In the genomic region with DNA sequence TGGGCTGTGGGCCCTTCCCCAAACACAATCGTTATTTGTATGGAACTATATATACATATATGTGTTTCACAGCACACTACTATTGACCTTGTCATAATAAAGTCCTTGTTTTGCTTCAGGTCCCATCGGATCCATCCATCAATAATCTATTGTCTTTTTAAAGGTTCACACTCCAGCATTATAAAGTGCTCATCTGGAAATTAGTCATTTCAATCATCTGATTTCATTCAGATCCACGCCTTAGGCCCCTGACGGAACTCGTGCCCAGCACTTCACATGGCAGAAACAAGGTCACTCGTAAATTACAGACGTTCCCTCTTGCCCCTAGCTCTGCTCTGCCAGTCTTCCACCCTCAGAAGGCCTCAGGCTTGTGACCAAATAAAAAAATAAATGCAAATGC, we compare ENCODE assay signal across 4 cellular contexts.
"Had no signal": no experiment of that assay in that cellular context is flagged by ENCODE, and none has a peak within 500 bp of the region (broad histone marks: within the 10 kb centered on the region; RNA-seq: fewer than 3 reads in every experiment).

No MANE protein-coding gene starts in this region.

- H3K27ac Mint-ChIP-seq: GM23338, H9 had no signal

- H3K4me3 Mint-ChIP-seq: GM23338, H9 had no signal

- DNase-seq: H9, HCEC 1CT, IMR-90 had no signal
